1 cellular context compared by ENCODE assay signal in the genomic region with DNA sequence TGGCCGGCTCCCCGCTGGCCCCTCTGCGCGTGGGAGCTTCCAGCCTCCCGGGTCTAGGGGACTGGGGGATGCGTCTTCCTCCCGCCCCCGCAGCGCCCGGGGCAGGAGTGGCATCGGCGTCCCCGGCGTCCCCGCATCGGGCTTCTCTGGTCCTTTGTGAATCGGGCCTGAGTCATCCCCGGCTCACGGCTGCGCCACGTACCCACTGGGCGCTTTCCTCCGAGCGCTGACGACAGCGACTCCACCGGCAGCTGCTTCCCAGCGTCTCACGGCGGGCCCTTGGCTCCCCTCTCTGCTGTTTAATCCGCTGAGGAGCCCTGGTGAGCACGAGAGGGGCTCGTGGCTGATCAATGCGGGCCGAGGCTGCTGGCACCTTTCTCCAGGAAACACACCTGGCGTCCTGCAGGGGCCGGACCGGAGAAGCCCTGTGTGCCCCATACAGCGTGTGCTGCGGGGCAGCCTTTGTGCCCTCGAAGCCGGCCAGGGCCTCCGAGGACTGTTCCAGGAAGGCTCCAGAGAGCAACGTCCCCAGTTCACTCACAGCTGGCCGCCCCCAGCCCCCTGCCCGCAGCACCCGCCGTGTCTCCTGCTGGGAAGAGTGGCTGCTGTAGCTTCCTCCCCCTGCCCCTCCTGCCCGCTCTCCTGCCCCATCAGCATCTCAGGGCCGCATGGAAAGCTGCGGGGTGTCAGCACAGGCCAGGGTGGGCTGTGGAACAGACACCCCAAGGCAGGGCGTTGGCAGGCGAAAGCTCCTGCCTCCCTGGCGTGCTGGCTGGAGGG.
A peak's percentile ranks its signal among the peaks of the same experiment; 100 is the strongest.
TF ChIP-seq lines count a peak whose summit lies in the region.

No MANE protein-coding gene starts in this region.

TF ChIP-seq in HepG2, 621 proteins besides CTCF, POLR2A, EP300 and RAD21 (continued from another document and continues in another):
- TF ChIP-seq, protein P1, sequence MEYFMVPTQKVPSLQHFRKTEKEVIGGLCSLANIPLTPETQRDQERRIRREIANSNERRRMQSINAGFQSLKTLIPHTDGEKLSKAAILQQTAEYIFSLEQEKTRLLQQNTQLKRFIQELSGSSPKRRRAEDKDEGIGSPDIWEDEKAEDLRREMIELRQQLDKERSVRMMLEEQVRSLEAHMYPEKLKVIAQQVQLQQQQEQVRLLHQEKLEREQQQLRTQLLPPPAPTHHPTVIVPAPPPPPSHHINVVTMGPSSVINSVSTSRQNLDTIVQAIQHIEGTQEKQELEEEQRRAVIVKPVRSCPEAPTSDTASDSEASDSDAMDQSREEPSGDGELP (IDR thresholded peaks at IDR 0.05; ENCODE audit: borderline replicate concordance, low read depth) = no peak
- no peak for TF ChIP-seq KMT2A (CRISPR knock-in tag; IDR thresholded peaks at IDR 0.05)
- TF ChIP-seq GZF1 (CRISPR knock-in tag; IDR thresholded peaks at IDR 0.05) = no peak
- TF ChIP-seq RCOR2 (CRISPR knock-in tag; IDR thresholded peaks at IDR 0.05) = no peak
- no peak for TF ChIP-seq FOSL1 (CRISPR knock-in tag; IDR thresholded peaks at IDR 0.05; ENCODE audit: borderline replicate concordance)
- TF ChIP-seq, protein P2, sequence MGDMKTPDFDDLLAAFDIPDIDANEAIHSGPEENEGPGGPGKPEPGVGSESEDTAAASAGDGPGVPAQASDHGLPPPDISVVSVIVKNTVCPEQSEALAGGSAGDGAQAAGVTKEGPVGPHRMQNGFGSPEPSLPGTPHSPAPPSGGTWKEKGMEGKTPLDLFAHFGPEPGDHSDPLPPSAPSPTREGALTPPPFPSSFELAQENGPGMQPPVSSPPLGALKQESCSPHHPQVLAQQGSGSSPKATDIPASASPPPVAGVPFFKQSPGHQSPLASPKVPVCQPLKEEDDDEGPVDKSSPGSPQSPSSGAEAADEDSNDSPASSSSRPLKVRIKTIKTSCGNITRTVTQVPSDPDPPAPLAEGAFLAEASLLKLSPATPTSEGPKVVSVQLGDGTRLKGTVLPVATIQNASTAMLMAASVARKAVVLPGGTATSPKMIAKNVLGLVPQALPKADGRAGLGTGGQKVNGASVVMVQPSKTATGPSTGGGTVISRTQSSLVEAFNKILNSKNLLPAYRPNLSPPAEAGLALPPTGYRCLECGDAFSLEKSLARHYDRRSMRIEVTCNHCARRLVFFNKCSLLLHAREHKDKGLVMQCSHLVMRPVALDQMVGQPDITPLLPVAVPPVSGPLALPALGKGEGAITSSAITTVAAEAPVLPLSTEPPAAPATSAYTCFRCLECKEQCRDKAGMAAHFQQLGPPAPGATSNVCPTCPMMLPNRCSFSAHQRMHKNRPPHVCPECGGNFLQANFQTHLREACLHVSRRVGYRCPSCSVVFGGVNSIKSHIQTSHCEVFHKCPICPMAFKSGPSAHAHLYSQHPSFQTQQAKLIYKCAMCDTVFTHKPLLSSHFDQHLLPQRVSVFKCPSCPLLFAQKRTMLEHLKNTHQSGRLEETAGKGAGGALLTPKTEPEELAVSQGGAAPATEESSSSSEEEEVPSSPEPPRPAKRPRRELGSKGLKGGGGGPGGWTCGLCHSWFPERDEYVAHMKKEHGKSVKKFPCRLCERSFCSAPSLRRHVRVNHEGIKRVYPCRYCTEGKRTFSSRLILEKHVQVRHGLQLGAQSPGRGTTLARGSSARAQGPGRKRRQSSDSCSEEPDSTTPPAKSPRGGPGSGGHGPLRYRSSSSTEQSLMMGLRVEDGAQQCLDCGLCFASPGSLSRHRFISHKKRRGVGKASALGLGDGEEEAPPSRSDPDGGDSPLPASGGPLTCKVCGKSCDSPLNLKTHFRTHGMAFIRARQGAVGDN (CRISPR knock-in tag; IDR thresholded peaks at IDR 0.05) = peak; percentile 87
- TF ChIP-seq ZNF274 (CRISPR knock-in tag; IDR thresholded peaks at IDR 0.05) = peak; percentile 60; the same call in 1 of the 2 replicates
- 0 out of 2 replicates have a peak, but pooled peaks have one; percentile 5 for TF ChIP-seq ZBTB38 (CRISPR knock-in tag; IDR thresholded peaks at IDR 0.05)
- TF ChIP-seq, protein P3, sequence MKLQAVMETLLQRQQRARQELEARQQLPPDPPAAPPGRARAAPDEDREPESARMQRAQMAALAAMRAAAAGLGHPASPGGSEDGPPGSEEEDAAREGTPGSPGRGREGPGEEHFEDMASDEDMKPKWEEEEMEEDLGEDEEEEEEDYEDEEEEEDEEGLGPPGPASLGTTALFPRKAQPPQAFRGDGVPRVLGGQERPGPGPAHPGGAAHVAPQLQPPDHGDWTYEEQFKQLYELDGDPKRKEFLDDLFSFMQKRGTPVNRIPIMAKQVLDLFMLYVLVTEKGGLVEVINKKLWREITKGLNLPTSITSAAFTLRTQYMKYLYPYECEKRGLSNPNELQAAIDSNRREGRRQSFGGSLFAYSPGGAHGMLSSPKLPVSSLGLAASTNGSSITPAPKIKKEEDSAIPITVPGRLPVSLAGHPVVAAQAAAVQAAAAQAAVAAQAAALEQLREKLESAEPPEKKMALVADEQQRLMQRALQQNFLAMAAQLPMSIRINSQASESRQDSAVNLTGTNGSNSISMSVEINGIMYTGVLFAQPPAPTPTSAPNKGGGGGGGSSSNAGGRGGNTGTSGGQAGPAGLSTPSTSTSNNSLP (IDR thresholded peaks at IDR 0.05; ENCODE audit: low read depth, low read length) = no peak
- no peak for TF ChIP-seq REPIN1 (CRISPR knock-in tag; IDR thresholded peaks at IDR 0.05; ENCODE audit: borderline replicate concordance, low read depth)
- no peak for TF ChIP-seq NCOA5 (CRISPR knock-in tag; IDR thresholded peaks at IDR 0.05)
- no peak for TF ChIP-seq RFX5 (IDR thresholded peaks at IDR 0.05; ENCODE audit: low read depth, low read length)
- TF ChIP-seq ZNF570 (CRISPR knock-in tag; IDR thresholded peaks at IDR 0.05; ENCODE audit: borderline replicate concordance) = no peak
- TF ChIP-seq, protein P4, sequence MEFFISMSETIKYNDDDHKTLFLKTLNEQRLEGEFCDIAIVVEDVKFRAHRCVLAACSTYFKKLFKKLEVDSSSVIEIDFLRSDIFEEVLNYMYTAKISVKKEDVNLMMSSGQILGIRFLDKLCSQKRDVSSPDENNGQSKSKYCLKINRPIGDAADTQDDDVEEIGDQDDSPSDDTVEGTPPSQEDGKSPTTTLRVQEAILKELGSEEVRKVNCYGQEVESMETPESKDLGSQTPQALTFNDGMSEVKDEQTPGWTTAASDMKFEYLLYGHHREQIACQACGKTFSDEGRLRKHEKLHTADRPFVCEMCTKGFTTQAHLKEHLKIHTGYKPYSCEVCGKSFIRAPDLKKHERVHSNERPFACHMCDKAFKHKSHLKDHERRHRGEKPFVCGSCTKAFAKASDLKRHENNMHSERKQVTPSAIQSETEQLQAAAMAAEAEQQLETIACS (CRISPR knock-in tag; IDR thresholded peaks at IDR 0.05) = no peak
- TF ChIP-seq RFX1 (IDR thresholded peaks at IDR 0.05) = no peak
- no peak for TF ChIP-seq PRPF4 (IDR thresholded peaks at IDR 0.05; ENCODE audit: low read depth, low read length, poor library complexity, severe bottlenecking)
- TF ChIP-seq, protein P5, sequence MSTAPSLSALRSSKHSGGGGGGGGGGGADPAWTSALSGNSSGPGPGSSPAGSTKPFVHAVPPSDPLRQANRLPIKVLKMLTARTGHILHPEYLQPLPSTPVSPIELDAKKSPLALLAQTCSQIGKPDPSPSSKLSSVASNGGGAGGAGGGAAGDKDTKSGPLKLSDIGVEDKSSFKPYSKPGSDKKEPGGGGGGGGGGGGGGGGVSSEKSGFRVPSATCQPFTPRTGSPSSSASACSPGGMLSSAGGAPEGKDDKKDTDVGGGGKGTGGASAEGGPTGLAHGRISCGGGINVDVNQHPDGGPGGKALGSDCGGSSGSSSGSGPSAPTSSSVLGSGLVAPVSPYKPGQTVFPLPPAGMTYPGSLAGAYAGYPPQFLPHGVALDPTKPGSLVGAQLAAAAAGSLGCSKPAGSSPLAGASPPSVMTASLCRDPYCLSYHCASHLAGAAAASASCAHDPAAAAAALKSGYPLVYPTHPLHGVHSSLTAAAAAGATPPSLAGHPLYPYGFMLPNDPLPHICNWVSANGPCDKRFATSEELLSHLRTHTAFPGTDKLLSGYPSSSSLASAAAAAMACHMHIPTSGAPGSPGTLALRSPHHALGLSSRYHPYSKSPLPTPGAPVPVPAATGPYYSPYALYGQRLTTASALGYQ (CRISPR knock-in tag; IDR thresholded peaks at IDR 0.05) = no peak
- TF ChIP-seq SIN3A (IDR thresholded peaks at IDR 0.05; ENCODE audit: borderline replicate concordance, low read depth, low read length) = no peak
- TF ChIP-seq ELF1 (CRISPR knock-in tag; IDR thresholded peaks at IDR 0.05) = no peak
- no peak for TF ChIP-seq XRCC5 (optimal IDR thresholded peaks at IDR 0.05; ENCODE audit: low read length)
- TF ChIP-seq, protein P6, sequence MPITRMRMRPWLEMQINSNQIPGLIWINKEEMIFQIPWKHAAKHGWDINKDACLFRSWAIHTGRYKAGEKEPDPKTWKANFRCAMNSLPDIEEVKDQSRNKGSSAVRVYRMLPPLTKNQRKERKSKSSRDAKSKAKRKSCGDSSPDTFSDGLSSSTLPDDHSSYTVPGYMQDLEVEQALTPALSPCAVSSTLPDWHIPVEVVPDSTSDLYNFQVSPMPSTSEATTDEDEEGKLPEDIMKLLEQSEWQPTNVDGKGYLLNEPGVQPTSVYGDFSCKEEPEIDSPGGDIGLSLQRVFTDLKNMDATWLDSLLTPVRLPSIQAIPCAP (CRISPR knock-in tag; IDR thresholded peaks at IDR 0.05; ENCODE audit: low read depth) = no peak
- no peak for TF ChIP-seq MTA1 (CRISPR knock-in tag; IDR thresholded peaks at IDR 0.05; ENCODE audit: borderline replicate concordance)
- no peak for TF ChIP-seq SRF (IDR thresholded peaks at IDR 0.05; ENCODE audit: low read depth, low read length)
- TF ChIP-seq ZNF282 (IDR thresholded peaks at IDR 0.05; ENCODE audit: partially characterized antibody) = no peak
- TF ChIP-seq ZFP90 (CRISPR knock-in tag; IDR thresholded peaks at IDR 0.05; ENCODE audit: borderline replicate concordance) = no peak
- TF ChIP-seq DR1 (CRISPR knock-in tag; IDR thresholded peaks at IDR 0.05) = no peak
- no peak for TF ChIP-seq HDAC1 (CRISPR knock-in tag; IDR thresholded peaks at IDR 0.05)
- TF ChIP-seq ARID2 (CRISPR knock-in tag; IDR thresholded peaks at IDR 0.05; ENCODE audit: borderline replicate concordance) = no peak
- TF ChIP-seq, protein P7, sequence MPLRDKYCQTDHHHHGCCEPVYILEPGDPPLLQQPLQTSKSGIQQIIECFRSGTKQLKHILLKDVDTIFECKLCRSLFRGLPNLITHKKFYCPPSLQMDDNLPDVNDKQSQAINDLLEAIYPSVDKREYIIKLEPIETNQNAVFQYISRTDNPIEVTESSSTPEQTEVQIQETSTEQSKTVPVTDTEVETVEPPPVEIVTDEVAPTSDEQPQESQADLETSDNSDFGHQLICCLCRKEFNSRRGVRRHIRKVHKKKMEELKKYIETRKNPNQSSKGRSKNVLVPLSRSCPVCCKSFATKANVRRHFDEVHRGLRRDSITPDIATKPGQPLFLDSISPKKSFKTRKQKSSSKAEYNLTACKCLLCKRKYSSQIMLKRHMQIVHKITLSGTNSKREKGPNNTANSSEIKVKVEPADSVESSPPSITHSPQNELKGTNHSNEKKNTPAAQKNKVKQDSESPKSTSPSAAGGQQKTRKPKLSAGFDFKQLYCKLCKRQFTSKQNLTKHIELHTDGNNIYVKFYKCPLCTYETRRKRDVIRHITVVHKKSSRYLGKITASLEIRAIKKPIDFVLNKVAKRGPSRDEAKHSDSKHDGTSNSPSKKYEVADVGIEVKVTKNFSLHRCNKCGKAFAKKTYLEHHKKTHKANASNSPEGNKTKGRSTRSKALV (CRISPR knock-in tag; IDR thresholded peaks at IDR 0.05) = 0 out of 2 replicates have a peak, but pooled peaks have one; percentile 49
- TF ChIP-seq JUNB (CRISPR knock-in tag; IDR thresholded peaks at IDR 0.05; ENCODE audit: borderline replicate concordance) = no peak
- peak; percentile 73 for TF ChIP-seq FOSL2 (CRISPR knock-in tag; IDR thresholded peaks at IDR 0.05)
- TF ChIP-seq, protein P8, sequence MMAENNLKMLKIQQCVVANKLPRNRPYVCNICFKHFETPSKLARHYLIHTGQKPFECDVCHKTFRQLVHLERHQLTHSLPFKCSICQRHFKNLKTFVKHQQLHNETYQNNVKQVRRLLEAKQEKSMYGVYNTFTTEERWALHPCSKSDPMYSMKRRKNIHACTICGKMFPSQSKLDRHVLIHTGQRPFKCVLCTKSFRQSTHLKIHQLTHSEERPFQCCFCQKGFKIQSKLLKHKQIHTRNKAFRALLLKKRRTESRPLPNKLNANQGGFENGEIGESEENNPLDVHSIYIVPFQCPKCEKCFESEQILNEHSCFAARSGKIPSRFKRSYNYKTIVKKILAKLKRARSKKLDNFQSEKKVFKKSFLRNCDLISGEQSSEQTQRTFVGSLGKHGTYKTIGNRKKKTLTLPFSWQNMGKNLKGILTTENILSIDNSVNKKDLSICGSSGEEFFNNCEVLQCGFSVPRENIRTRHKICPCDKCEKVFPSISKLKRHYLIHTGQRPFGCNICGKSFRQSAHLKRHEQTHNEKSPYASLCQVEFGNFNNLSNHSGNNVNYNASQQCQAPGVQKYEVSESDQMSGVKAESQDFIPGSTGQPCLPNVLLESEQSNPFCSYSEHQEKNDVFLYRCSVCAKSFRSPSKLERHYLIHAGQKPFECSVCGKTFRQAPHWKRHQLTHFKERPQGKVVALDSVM (CRISPR knock-in tag; IDR thresholded peaks at IDR 0.05) = no peak
- no peak for TF ChIP-seq ZNF121 (CRISPR knock-in tag; IDR thresholded peaks at IDR 0.05)
- TF ChIP-seq ZNF883 (CRISPR knock-in tag; IDR thresholded peaks at IDR 0.05; ENCODE audit: not compliant biosample characterization) = peak; percentile 35
- TF ChIP-seq, protein P9, sequence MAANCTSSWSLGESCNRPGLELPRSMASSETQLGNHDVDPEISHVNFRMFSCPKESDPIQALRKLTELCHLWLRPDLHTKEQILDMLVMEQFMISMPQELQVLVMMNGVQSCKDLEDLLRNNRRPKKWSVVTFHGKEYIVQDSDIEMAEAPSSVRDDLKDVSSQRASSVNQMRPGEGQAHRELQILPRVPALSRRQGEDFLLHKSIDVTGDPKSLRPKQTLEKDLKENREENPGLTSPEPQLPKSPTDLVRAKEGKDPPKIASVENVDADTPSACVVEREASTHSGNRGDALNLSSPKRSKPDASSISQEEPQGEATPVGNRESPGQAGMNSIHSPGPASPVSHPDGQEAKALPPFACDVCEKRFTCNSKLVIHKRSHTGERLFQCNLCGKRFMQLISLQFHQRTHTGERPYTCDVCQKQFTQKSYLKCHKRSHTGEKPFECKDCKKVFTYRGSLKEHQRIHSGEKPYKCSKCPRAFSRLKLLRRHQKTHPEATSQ (CRISPR knock-in tag; IDR thresholded peaks at IDR 0.05; ENCODE audit: borderline replicate concordance) = no peak
- no peak for TF ChIP-seq ZNF720 (CRISPR knock-in tag; IDR thresholded peaks at IDR 0.05)
- no peak for TF ChIP-seq ZNF441 (CRISPR knock-in tag; IDR thresholded peaks at IDR 0.05; ENCODE audit: borderline replicate concordance)
- no peak for TF ChIP-seq KLF6 (CRISPR knock-in tag; IDR thresholded peaks at IDR 0.05)
- no peak for TF ChIP-seq CEBPB (IDR thresholded peaks at IDR 0.05; ENCODE audit: borderline replicate concordance, low read depth, low read length)
- TF ChIP-seq ZNF709 (CRISPR knock-in tag; IDR thresholded peaks at IDR 0.05) = no peak
